9 cellular contexts compared by ENCODE assay signal in genomic region chr3:125165189-125165947, GRCh38. TPM values are rescaled to one million over a fixed set of nuclear protein-coding genes. Genes with fewer than 3 reads are reported as not detected.
A peak's percentile ranks its signal among the peaks of the same experiment; 100 is the strongest.
DNase-seq lines count a peak whose midpoint lies in the region; ATAC-seq and TF ChIP-seq lines count a peak whose summit lies in the region.
"Had no signal": no experiment of that assay in that cellular context is flagged by ENCODE, and none has a peak within 500 bp of the region (broad histone marks: within the 10 kb centered on the region; RNA-seq: fewer than 3 reads in every experiment).

No MANE protein-coding gene starts in this region.

- no peaks in the 10 kb centered on the region for H3K27me3 ChIP-seq in GM23338 (ENCODE audit: insufficient read depth)
- H3K27me3 ChIP-seq in right cardiac atrium (ENCODE audit: control insufficient read depth, insufficient read depth) = no peaks in the 10 kb centered on the region
- H3K27me3 ChIP-seq in suprapubic skin = no peaks in the 10 kb centered on the region

- no peaks in the 10 kb centered on the region for H3K9me2 ChIP-seq in GM23338 (ENCODE audit: insufficient read depth)

- H4K20me1 ChIP-seq in GM23338 (replicated peaks; ENCODE audit: insufficient read depth) = no peaks in the 10 kb centered on the region

- H3K36me3 ChIP-seq in GM23338 (ENCODE audit: insufficient read depth) = no peaks in the 10 kb centered on the region
- no peaks in the 10 kb centered on the region for H3K36me3 ChIP-seq in suprapubic skin

- peak; percentile 90 for ATAC-seq in GM23338
- ATAC-seq in activated CD8-positive, alpha-beta T cell treated with anti-CD3 and anti-CD28 coated beads for 36 hours = no peak
- ATAC-seq in right cardiac atrium = peak; percentile 79 to 83
- ATAC-seq in HG03025 (IDR thresholded peaks at IDR 0.05; ENCODE audit: low FRiP score, unreplicated experiment) = no peak
- no peak for ATAC-seq in GM21825 (IDR thresholded peaks at IDR 0.05; ENCODE audit: unreplicated experiment)

- WGBS in right cardiac atrium = 69% methylated on average over 17 of the region's 17 CpGs
- WGBS in suprapubic skin = 72% methylated on average over 14 of the region's 17 CpGs

- H3K4me3 Mint-ChIP-seq in GM23338 = no peak overlapping the region
- H3K4me3 Mint-ChIP-seq in activated CD8-positive, alpha-beta T cell treated with anti-CD3 and anti-CD28 coated beads for 36 hours = no peak overlapping the region

- no peaks in the 10 kb centered on the region for H3K9me3 ChIP-seq in right cardiac atrium (ENCODE audit: control insufficient read depth, low read length)
- no peaks in the 10 kb centered on the region for H3K9me3 ChIP-seq in suprapubic skin

- H3K27me3 Mint-ChIP-seq in GM23338 (ENCODE audit: insufficient read depth, low read depth, poor library complexity) = no peaks in the 10 kb centered on the region
- peaks cover 2% of the 10 kb centered on the region for H3K27me3 Mint-ChIP-seq in activated CD8-positive, alpha-beta T cell treated with anti-CD3 and anti-CD28 coated beads for 36 hours
- H3K27me3 Mint-ChIP-seq: IgD-negative memory B cell had no signal

- POLR2A ChIA-PET in activated CD8-positive, alpha-beta T cell treated with anti-CD3 and anti-CD28 coated beads for 36 hours (lab: Charles Lee) = no interaction called here

- intact Hi-C loops in activated CD8-positive, alpha-beta T cell treated with anti-CD3 and anti-CD28 coated beads for 36 hours (cut with micrococcal nuclease) = no loop called here
- intact Hi-C loops in right cardiac atrium (cut with DNase I) = loop anchor here (5.0 to 10.0 kb wide), 5 partner anchors 168 to 241 kb away; no protein-coding TSS in a partner anchor

- no peak overlapping the region for H3K27ac Mint-ChIP-seq in GM23338
- H3K27ac Mint-ChIP-seq in activated CD8-positive, alpha-beta T cell treated with anti-CD3 and anti-CD28 coated beads for 36 hours = no peak overlapping the region
- H3K27ac Mint-ChIP-seq: IgD-negative memory B cell had no signal

- no peaks in the 10 kb centered on the region for H3K79me2 ChIP-seq in GM23338 (replicated peaks; ENCODE audit: insufficient read depth)

- H3F3A ChIP-seq in GM23338 (replicated peaks; ENCODE audit: low read depth) = no peaks in the 10 kb centered on the region

- H3K4me2 ChIP-seq in GM23338 = no peak overlapping the region

- H2AFZ ChIP-seq in GM23338 = no peak overlapping the region

- no peak for TF ChIP-seq POLR2A in suprapubic skin (IDR thresholded peaks at IDR 0.05)

- H3K27ac ChIP-seq in GM23338 (ENCODE audit: low read depth) (no peak overlapping the region), right cardiac atrium (ENCODE audit: low read length) (no peak overlapping the region), suprapubic skin (no peak overlapping the region)

- TF ChIP-seq CTCF in GM23338 (conservative IDR thresholded peaks at IDR 0.05; ENCODE audit: low read depth in 2 of 2) = peak; percentile 53 to 64
- TF ChIP-seq CTCF in activated CD8-positive, alpha-beta T cell treated with anti-CD3 and anti-CD28 coated beads for 36 hours (IDR thresholded peaks at IDR 0.05) = peak; percentile 13
- peak; percentile 25 to 66 for TF ChIP-seq CTCF in suprapubic skin (IDR thresholded peaks at IDR 0.05)

- H3K4me3 ChIP-seq in GM23338 (no peak overlapping the region), right cardiac atrium (ENCODE audit: low read length) (no peak overlapping the region), suprapubic skin (no peak overlapping the region)

- H3K9me3 Mint-ChIP-seq in GM23338 = no peaks in the 10 kb centered on the region
- no peaks in the 10 kb centered on the region for H3K9me3 Mint-ChIP-seq in activated CD8-positive, alpha-beta T cell treated with anti-CD3 and anti-CD28 coated beads for 36 hours
- H3K9me3 Mint-ChIP-seq: IgD-negative memory B cell had no signal

- H3K36me3 Mint-ChIP-seq in GM23338 (ENCODE audit: low read depth) = no peaks in the 10 kb centered on the region
- H3K36me3 Mint-ChIP-seq in activated CD8-positive, alpha-beta T cell treated with anti-CD3 and anti-CD28 coated beads for 36 hours (ENCODE audit: low read depth) = no peaks in the 10 kb centered on the region
- H3K36me3 Mint-ChIP-seq: IgD-negative memory B cell had no signal

- H3K4me1 Mint-ChIP-seq in GM23338 = peaks cover 8% of the 10 kb centered on the region; the same call in 2 of the 3 replicates
- peaks cover 4% of the 10 kb centered on the region for H3K4me1 Mint-ChIP-seq in activated CD8-positive, alpha-beta T cell treated with anti-CD3 and anti-CD28 coated beads for 36 hours (ENCODE audit: low read depth)

- H3K4me1 ChIP-seq in GM23338 (ENCODE audit: insufficient read depth) = no peaks in the 10 kb centered on the region
- peaks cover 6% of the 10 kb centered on the region for H3K4me1 ChIP-seq in right cardiac atrium (ENCODE audit: control insufficient read depth, insufficient read depth, low read length)
- H3K4me1 ChIP-seq in suprapubic skin = peaks cover 48% of the 10 kb centered on the region

- CTCF ChIA-PET in activated CD8-positive, alpha-beta T cell treated with anti-CD3 and anti-CD28 coated beads for 36 hours (lab: Charles Lee) = no interaction called here

- no peak for TF ChIP-seq EP300 in suprapubic skin (IDR thresholded peaks at IDR 0.05)

- DNase-seq in GM23338 (ENCODE audit: low spot score) = peak; percentile 69
- DNase-seq in activated CD8-positive, alpha-beta T cell treated with anti-CD3 and anti-CD28 coated beads for 36 hours = no peak
- DNase-seq in right cardiac atrium = peak in 2 of 3 donors; percentile 81
- no peak for DNase-seq in suprapubic skin (ENCODE audit: low spot score in 2 of 2)
- no peak for DNase-seq in GM19238 (ENCODE audit: insufficient read length, low spot score)
- DNase-seq in activated CD4-positive, CD25-positive, alpha-beta regulatory T cell (lab: John Stamatoyannopoulos, UW) = no peak

TF ChIP-seq in GM23338, 12 proteins besides CTCF, POLR2A, EP300 and RAD21:
- no peak for TF ChIP-seq EZH2 (IDR thresholded peaks at IDR 0.05; ENCODE audit: low read depth, unreplicated experiment)

RNA-seq across cellular contexts. Expression of gene SLC12A8, which starts 47.2 kb away (rescaled TPM):
- total RNA-seq in GM23338 (2014; rRNA removed; shearing (Covaris generic)) = 10.1 and 15.9 TPM in 2 replicates
- 4.6 and 6.9 TPM in 2 replicates for polyA plus RNA-seq in GM23338 (2016; fragmentation: Nextera tagmentation; extraction: Ambion mirVana)
- 1 to 10 TPM; 1.1 to 1.6 TPM for total RNA-seq in activated CD8-positive, alpha-beta T cell treated with anti-CD3 and anti-CD28 coated beads for 36 hours
- total RNA-seq in right cardiac atrium = 1 to 10 TPM in 3 of 4 donors, under 1 TPM in 1; 0.62 to 1.7 (median 1.4) TPM
- polyA plus RNA-seq in right cardiac atrium = 0.52 TPM
- total RNA-seq in suprapubic skin = 1 to 10 TPM; 2.5 to 5.8 (median 4.4) TPM
- polyA plus RNA-seq: IgD-negative memory B cell had no signal

Comparison
In these comparisons a context has a peak if more than half of its experiments do, and no peak if none do; other contexts are left out.
1. ATAC-seq: peak in GM23338 (single experiment) and right cardiac atrium (2 of 2); none in activated CD8-positive, alpha-beta T cell treated with anti-CD3 and anti-CD28 coated beads for 36 hours (single experiment), HG03025 (single experiment) and GM21825 (single experiment).
2. DNase-seq: peak in GM23338 (single experiment) and right cardiac atrium (2 of 3); none in activated CD8-positive, alpha-beta T cell treated with anti-CD3 and anti-CD28 coated beads for 36 hours (single experiment), suprapubic skin (0 of 2), GM19238 (single experiment) and activated CD4-positive, CD25-positive, alpha-beta regulatory T cell (0 of 4).
3. Peak in every context shown above with its lines, with median percentiles within 50 percentile points of each other: CTCF ChIP-seq.